ENCODE assay signal across 1 cellular context in the genomic region with DNA sequence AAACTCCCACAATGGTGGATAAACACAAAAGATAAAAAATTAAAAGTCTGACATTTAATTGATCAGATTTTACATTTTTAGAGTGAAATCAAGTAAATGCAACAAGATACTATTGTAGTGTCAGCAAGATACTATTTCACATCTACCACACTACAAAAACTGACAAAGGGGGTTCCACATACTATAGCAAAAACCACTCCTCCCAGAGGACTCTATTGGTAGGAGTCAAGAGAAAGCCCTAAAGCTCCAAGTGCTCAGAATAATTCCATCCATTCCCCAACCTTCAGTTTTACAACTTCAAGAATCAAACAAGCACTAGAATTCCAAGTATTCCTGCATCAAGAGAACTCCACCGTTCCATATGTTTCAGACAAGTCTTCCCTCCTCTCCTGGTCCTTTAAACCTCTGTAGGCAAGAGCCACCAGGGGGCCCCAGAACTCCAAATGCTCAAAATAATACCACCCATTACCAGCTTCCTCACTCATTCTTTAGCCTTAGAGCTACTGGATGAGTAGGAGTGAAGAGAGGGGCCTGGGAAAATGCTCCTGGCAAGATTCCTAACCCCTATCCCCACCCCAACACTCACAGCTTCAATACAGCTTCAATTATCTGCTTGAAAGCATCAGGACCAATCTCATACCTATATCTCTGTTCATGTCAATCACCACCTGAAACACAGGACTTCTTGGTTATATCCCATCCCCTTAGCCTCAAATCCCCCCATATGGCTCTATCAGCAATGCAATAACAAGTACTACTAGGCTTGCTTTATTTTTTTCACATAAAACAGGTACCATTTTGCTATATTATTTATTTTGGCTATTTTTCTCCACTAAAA.
TF ChIP-seq lines count a peak whose summit lies in the region.

No MANE protein-coding gene starts in this region.

TF ChIP-seq in HEK293, 187 proteins besides CTCF, POLR2A, EP300 and RAD21 (continued from another document):
- TF ChIP-seq, protein P1, sequence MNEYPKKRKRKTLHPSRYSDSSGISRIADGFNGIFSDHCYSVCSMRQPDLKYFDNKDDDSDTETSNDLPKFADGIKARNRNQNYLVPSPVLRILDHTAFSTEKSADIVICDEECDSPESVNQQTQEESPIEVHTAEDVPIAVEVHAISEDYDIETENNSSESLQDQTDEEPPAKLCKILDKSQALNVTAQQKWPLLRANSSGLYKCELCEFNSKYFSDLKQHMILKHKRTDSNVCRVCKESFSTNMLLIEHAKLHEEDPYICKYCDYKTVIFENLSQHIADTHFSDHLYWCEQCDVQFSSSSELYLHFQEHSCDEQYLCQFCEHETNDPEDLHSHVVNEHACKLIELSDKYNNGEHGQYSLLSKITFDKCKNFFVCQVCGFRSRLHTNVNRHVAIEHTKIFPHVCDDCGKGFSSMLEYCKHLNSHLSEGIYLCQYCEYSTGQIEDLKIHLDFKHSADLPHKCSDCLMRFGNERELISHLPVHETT (tag by site-specific recombination; IDR thresholded peaks at IDR 0.05): no peak
- TF ChIP-seq ZNF155 (tag by site-specific recombination; IDR thresholded peaks at IDR 0.05) (no peak), MZF1 (tag by site-specific recombination; IDR thresholded peaks at IDR 0.05; ENCODE audit: borderline replicate concordance) (peak; percentile 80; the same call in 1 of the 2 replicates), IKZF3 (tag by site-specific recombination; IDR thresholded peaks at IDR 0.05) (peak; percentile 22; the same call in 1 of the 2 replicates), ZNF175 (tag by site-specific recombination; IDR thresholded peaks at IDR 0.05) (no peak), OSR2 (tag by site-specific recombination; IDR thresholded peaks at IDR 0.05) (0 out of 2 replicates have a peak, but pooled peaks have one; percentile 24), ZNF10 (tag by site-specific recombination; IDR thresholded peaks at IDR 0.05) (no peak), ZIC2 (tag by site-specific recombination; IDR thresholded peaks at IDR 0.05) (no peak), ZNF654 (tag by site-specific recombination; IDR thresholded peaks at IDR 0.05; ENCODE audit: low read depth) (peak; percentile 74), ZNF37A (tag by site-specific recombination; IDR thresholded peaks at IDR 0.05) (no peak), TRIM28 (IDR thresholded peaks at IDR 0.05; ENCODE audit: borderline replicate concordance, low read length) (no peak), ZNF473 (tag by site-specific recombination; IDR thresholded peaks at IDR 0.05) (no peak), ZFP41 (tag by site-specific recombination; IDR thresholded peaks at IDR 0.05; ENCODE audit: borderline replicate concordance) (no peak), YY2 (tag by site-specific recombination; IDR thresholded peaks at IDR 0.05) (no peak), ZNF292 (tag by site-specific recombination; IDR thresholded peaks at IDR 0.05; ENCODE audit: borderline replicate concordance, low read depth) (no peak), HOXA7 (CRISPR knock-in tag; IDR thresholded peaks at IDR 0.05; ENCODE audit: borderline replicate concordance) (no peak)
- TF ChIP-seq, protein P2, sequence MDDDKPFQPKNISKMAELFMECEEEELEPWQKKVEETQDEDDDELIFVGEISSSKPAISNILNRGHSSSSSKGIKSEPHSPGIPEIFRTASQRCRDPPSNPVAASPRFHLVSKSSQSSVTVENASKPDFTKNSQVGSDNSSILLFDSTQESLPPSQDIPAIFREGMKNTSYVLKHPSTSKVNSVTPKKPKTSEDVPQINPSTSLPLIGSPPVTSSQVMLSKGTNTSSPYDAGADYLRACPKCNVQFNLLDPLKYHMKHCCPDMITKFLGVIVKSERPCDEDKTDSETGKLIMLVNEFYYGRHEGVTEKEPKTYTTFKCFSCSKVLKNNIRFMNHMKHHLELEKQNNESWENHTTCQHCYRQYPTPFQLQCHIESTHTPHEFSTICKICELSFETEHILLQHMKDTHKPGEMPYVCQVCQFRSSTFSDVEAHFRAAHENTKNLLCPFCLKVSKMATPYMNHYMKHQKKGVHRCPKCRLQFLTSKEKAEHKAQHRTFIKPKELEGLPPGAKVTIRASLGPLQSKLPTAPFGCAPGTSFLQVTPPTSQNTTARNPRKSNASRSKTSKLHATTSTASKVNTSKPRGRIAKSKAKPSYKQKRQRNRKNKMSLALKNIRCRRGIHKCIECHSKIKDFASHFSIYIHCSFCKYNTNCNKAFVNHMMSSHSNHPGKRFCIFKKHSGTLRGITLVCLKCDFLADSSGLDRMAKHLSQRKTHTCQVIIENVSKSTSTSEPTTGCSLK (tag by site-specific recombination; IDR thresholded peaks at IDR 0.05): no peak
TF ChIP-seq in HEK293: peak in this region for 5.
